In the genomic region with DNA sequence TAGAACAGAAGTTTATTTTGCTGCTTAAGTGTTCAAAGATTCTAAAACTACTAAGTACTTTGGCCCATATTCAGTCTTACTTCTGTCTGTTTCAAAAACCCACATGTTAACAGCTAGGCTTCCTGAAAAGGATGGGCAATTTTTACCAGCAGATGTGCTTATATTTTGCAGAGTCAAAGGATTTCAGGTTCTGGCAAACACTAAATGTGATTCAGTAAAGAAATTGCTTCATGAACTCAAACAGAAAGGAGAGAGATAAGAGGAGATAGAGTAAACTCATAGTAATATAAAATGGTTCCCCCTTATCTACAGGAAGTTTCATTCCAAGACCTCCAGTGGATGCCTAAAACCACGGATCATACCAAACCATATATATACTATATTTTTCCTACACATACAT, we compare ENCODE assay signal across 1 cellular context.
TF ChIP-seq lines count a peak whose summit lies in the region.

No MANE protein-coding gene starts in this region.

TF ChIP-seq in liver, 16 proteins besides CTCF, POLR2A, EP300 and RAD21 (continued from another document):
- TF ChIP-seq, protein P1, sequence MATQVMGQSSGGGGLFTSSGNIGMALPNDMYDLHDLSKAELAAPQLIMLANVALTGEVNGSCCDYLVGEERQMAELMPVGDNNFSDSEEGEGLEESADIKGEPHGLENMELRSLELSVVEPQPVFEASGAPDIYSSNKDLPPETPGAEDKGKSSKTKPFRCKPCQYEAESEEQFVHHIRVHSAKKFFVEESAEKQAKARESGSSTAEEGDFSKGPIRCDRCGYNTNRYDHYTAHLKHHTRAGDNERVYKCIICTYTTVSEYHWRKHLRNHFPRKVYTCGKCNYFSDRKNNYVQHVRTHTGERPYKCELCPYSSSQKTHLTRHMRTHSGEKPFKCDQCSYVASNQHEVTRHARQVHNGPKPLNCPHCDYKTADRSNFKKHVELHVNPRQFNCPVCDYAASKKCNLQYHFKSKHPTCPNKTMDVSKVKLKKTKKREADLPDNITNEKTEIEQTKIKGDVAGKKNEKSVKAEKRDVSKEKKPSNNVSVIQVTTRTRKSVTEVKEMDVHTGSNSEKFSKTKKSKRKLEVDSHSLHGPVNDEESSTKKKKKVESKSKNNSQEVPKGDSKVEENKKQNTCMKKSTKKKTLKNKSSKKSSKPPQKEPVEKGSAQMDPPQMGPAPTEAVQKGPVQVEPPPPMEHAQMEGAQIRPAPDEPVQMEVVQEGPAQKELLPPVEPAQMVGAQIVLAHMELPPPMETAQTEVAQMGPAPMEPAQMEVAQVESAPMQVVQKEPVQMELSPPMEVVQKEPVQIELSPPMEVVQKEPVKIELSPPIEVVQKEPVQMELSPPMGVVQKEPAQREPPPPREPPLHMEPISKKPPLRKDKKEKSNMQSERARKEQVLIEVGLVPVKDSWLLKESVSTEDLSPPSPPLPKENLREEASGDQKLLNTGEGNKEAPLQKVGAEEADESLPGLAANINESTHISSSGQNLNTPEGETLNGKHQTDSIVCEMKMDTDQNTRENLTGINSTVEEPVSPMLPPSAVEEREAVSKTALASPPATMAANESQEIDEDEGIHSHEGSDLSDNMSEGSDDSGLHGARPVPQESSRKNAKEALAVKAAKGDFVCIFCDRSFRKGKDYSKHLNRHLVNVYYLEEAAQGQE (IDR thresholded peaks at IDR 0.05), result no peak
- TF ChIP-seq NR2F2 (IDR thresholded peaks at IDR 0.05) (no peak), RXRA (IDR thresholded peaks at IDR 0.05) (peak in 1 of 2 donors; percentile 10)
